Comparison of ENCODE assay signal across 1 cellular context in the genomic region with DNA sequence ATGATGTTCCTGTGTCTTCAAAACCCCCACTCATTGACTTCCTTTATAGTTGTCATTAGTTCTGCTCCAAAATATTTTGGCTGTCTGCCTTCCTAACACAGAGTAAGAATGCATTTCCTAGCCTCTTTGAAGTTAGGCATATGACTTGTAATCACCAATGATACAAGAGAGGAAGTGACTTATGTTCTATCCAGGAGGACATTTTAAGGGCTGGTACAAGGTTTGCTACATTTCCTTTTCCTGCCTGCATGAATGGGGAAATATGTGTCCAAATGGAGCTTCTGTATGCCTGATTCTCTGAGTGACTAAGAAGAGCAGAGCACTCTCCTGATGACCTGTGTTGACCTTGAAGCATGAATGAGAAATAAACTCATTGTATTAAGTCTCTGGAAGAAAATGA.
TF ChIP-seq lines count a peak whose summit lies in the region.

No MANE protein-coding gene starts in this region.

TF ChIP-seq in K562, 482 proteins besides CTCF, POLR2A, EP300 and RAD21 (continues in another document):
- TF ChIP-seq, protein P1, sequence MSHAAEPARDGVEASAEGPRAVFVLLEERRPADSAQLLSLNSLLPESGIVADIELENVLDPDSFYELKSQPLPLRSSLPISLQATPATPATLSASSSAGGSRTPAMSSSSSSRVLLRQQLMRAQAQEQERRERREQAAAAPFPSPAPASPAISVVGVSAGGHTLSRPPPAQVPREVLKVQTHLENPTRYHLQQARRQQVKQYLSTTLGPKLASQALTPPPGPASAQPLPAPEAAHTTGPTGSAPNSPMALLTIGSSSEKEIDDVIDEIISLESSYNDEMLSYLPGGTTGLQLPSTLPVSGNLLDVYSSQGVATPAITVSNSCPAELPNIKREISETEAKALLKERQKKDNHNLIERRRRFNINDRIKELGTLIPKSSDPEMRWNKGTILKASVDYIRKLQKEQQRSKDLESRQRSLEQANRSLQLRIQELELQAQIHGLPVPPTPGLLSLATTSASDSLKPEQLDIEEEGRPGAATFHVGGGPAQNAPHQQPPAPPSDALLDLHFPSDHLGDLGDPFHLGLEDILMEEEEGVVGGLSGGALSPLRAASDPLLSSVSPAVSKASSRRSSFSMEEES (CRISPR knock-in tag; IDR thresholded peaks at IDR 0.05): no peak
- no peak for TF ChIP-seq ZNF134 (CRISPR knock-in tag; conservative IDR thresholded peaks at IDR 0.05)
- no peak for TF ChIP-seq RBM22 (IDR thresholded peaks at IDR 0.05; ENCODE audit: low read depth, low read length, poor library complexity, severe bottlenecking)
- TF ChIP-seq GABPB1 (CRISPR knock-in tag; IDR thresholded peaks at IDR 0.05): 0 out of 2 replicates have a peak, but pooled peaks have one; percentile 31
- TF ChIP-seq BACH1 (tag; IDR thresholded peaks at IDR 0.05): no peak
- TF ChIP-seq BRF2 (IDR thresholded peaks at IDR 0.05; ENCODE audit: borderline replicate concordance, insufficient read depth, insufficient read length): no peak
- TF ChIP-seq, protein P2, sequence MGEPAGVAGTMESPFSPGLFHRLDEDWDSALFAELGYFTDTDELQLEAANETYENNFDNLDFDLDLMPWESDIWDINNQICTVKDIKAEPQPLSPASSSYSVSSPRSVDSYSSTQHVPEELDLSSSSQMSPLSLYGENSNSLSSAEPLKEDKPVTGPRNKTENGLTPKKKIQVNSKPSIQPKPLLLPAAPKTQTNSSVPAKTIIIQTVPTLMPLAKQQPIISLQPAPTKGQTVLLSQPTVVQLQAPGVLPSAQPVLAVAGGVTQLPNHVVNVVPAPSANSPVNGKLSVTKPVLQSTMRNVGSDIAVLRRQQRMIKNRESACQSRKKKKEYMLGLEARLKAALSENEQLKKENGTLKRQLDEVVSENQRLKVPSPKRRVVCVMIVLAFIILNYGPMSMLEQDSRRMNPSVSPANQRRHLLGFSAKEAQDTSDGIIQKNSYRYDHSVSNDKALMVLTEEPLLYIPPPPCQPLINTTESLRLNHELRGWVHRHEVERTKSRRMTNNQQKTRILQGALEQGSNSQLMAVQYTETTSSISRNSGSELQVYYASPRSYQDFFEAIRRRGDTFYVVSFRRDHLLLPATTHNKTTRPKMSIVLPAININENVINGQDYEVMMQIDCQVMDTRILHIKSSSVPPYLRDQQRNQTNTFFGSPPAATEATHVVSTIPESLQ (CRISPR knock-in tag; IDR thresholded peaks at IDR 0.05): no peak
- no peak for TF ChIP-seq KHSRP (IDR thresholded peaks at IDR 0.05)
- TF ChIP-seq KAT8 (IDR thresholded peaks at IDR 0.05; ENCODE audit: low read depth): no peak
- TF ChIP-seq ZNF507 (tag; conservative IDR thresholded peaks at IDR 0.05): no peak
- TF ChIP-seq SP2 (IDR thresholded peaks at IDR 0.05; ENCODE audit: extremely low read depth, low read depth, low read length, poor library complexity, severe bottlenecking): no peak
- no peak for TF ChIP-seq ATF1 (CRISPR knock-in tag; IDR thresholded peaks at IDR 0.05)
- TF ChIP-seq ATF1 (tag; IDR thresholded peaks at IDR 0.05): no peak
- TF ChIP-seq KDM5B (IDR thresholded peaks at IDR 0.05; ENCODE audit: insufficient replicate concordance, low read depth, low read length): no peak
- TF ChIP-seq ZNF263 (CRISPR knock-in tag; IDR thresholded peaks at IDR 0.05; ENCODE audit: borderline replicate concordance): no peak
- TF ChIP-seq MGA (IDR thresholded peaks at IDR 0.05): no peak
- TF ChIP-seq, protein P3, sequence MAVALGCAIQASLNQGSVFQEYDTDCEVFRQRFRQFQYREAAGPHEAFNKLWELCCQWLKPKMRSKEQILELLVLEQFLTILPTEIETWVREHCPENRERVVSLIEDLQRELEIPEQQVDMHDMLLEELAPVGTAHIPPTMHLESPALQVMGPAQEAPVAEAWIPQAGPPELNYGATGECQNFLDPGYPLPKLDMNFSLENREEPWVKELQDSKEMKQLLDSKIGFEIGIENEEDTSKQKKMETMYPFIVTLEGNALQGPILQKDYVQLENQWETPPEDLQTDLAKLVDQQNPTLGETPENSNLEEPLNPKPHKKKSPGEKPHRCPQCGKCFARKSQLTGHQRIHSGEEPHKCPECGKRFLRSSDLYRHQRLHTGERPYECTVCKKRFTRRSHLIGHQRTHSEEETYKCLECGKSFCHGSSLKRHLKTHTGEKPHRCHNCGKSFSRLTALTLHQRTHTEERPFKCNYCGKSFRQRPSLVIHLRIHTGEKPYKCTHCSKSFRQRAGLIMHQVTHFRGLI (CRISPR knock-in tag; IDR thresholded peaks at IDR 0.05): no peak
- peak in 1 of 3 experiments; percentile 41 for TF ChIP-seq YY1 (IDR thresholded peaks at IDR 0.05; ENCODE audit: borderline replicate concordance in 1 of 3, control insufficient read depth in 1 of 3, extremely low read depth in 1 of 3, insufficient read depth in 3 of 3, insufficient read length in 1 of 3, insufficient replicate concordance in 2 of 3, low read depth in 1 of 3, low read length in 2 of 3)
- TF ChIP-seq ZNF511 (CRISPR knock-in tag; IDR thresholded peaks at IDR 0.05): no peak
- no peak for TF ChIP-seq CCNT2 (IDR thresholded peaks at IDR 0.05; ENCODE audit: borderline replicate concordance, extremely low read depth, insufficient read length, low read depth, low read length)
- TF ChIP-seq ZNF644 (tag; IDR thresholded peaks at IDR 0.05; ENCODE audit: low read depth): peak; percentile 67; the same call in 1 of the 2 replicates
- TF ChIP-seq CHD1 (IDR thresholded peaks at IDR 0.05; ENCODE audit: low read length): no peak
- TF ChIP-seq ELF2 (CRISPR knock-in tag; IDR thresholded peaks at IDR 0.05): no peak
- no peak for TF ChIP-seq RBBP5 (IDR thresholded peaks at IDR 0.05; ENCODE audit: borderline replicate concordance, insufficient read depth, low read length, poor library complexity, severe bottlenecking)
